In genomic region chr17:64145751-64146417, GRCh38 we compare ENCODE assay signal across 1 cellular context.
A peak's percentile ranks its signal among the peaks of the same experiment; 100 is the strongest.
TF ChIP-seq lines count a peak whose summit lies in the region.

No MANE protein-coding gene starts in this region.

TF ChIP-seq in GM12878, 131 proteins besides CTCF, POLR2A, EP300 and RAD21 (continued from another document):
- TF ChIP-seq ZBTB40 (IDR thresholded peaks at IDR 0.05; ENCODE audit: borderline replicate concordance) (0 out of 2 replicates have a peak, but pooled peaks have one; percentile 10), SP1 (IDR thresholded peaks at IDR 0.05; ENCODE audit: low read depth, low read length) (peak; percentile 93), WRNIP1 (IDR thresholded peaks at IDR 0.05; ENCODE audit: borderline replicate concordance, low read depth, low read length) (0 out of 2 replicates have a peak, but pooled peaks have one; percentile 75), IRF4 (IDR thresholded peaks at IDR 0.05; ENCODE audit: low read depth, low read length) (no peak), FOXM1 (IDR thresholded peaks at IDR 0.05; ENCODE audit: low read depth, low read length) (peak; percentile 80), RBBP5 (conservative IDR thresholded peaks at IDR 0.05) (no peak), SPI1 (IDR thresholded peaks at IDR 0.05; ENCODE audit: borderline replicate concordance, insufficient read depth, low read depth, low read length) (no peak), TCF7 (IDR thresholded peaks at IDR 0.05; ENCODE audit: borderline replicate concordance) (no peak; the same call in 1 of the 2 replicates), ETV6 (conservative IDR thresholded peaks at IDR 0.05 in 1 of 2, IDR thresholded peaks at IDR 0.05 in 1 of 2; ENCODE audit: borderline replicate concordance in 1 of 2, low read depth in 1 of 2) (no peak), ZNF24 (IDR thresholded peaks at IDR 0.05) (peak; percentile 66; the same call in 1 of the 2 replicates), IKZF1 (conservative IDR thresholded peaks at IDR 0.05) (peak; percentile 50; the same call in 1 of the 2 replicates), LARP7 (IDR thresholded peaks at IDR 0.05) (no peak; the same call in none of the 2 replicates), SREBF1 (IDR thresholded peaks at IDR 0.05; ENCODE audit: low read length) (no peak), POLR2AphosphoS2 (IDR thresholded peaks at IDR 0.05; ENCODE audit: low read depth, low read length) (peak; percentile 99), NR2C2 (IDR thresholded peaks at IDR 0.05; ENCODE audit: borderline replicate concordance, control insufficient read depth, insufficient read length, low read depth) (no peak), MTA3 (IDR thresholded peaks at IDR 0.05; ENCODE audit: borderline replicate concordance, low read length) (no peak), SIN3A (IDR thresholded peaks at IDR 0.05; ENCODE audit: low read depth, low read length) (peak; percentile 93), ZNF384 (IDR thresholded peaks at IDR 0.05; ENCODE audit: borderline replicate concordance, low read depth, low read length) (no peak), CREM (IDR thresholded peaks at IDR 0.05; ENCODE audit: low read depth) (0 out of 2 replicates have a peak, but pooled peaks have one; percentile 73), BMI1 (IDR thresholded peaks at IDR 0.05; ENCODE audit: borderline replicate concordance) (peak; percentile 31), RELA (IDR thresholded peaks at IDR 0.05; ENCODE audit: borderline replicate concordance, partially characterized antibody) (peak; percentile 87), NFXL1 (IDR thresholded peaks at IDR 0.05; ENCODE audit: borderline replicate concordance) (no peak), NRF1 (conservative IDR thresholded peaks at IDR 0.05; ENCODE audit: low read depth, low read length) (no peak; the same call in 1 of the 2 replicates), BCL3 (IDR thresholded peaks at IDR 0.05; ENCODE audit: borderline replicate concordance, insufficient read depth, low read depth, low read length, poor library complexity, severe bottlenecking) (peak; percentile 20), RB1 (IDR thresholded peaks at IDR 0.05; ENCODE audit: borderline replicate concordance) (peak; percentile 60; the same call in 1 of the 2 replicates), SUZ12 (IDR thresholded peaks at IDR 0.05; ENCODE audit: unreplicated experiment) (no peak), RCOR1 (conservative IDR thresholded peaks at IDR 0.05; ENCODE audit: low read depth, low read length) (peak; percentile 38; the same call in 1 of the 2 replicates), ZNF622 (IDR thresholded peaks at IDR 0.05) (no peak), BACH1 (IDR thresholded peaks at IDR 0.05; ENCODE audit: borderline replicate concordance) (peak; percentile 85), HCFC1 (IDR thresholded peaks at IDR 0.05; ENCODE audit: low read length) (peak; percentile 61), MYB (IDR thresholded peaks at IDR 0.05; ENCODE audit: borderline replicate concordance, low read depth, low read length) (0 out of 2 replicates have a peak, but pooled peaks have one; percentile 22), BHLHE40 (IDR thresholded peaks at IDR 0.05; ENCODE audit: borderline replicate concordance in 1 of 2, low read depth in 2 of 2, low read length in 1 of 2) (peak; percentile 56 to 86; a peak in 3 of 4 replicates), TCF3 (IDR thresholded peaks at IDR 0.05; ENCODE audit: borderline replicate concordance, insufficient read depth, low read depth, low read length) (peak; percentile 95), ZNF207 (IDR thresholded peaks at IDR 0.05; ENCODE audit: borderline replicate concordance) (no peak), SRF (IDR thresholded peaks at IDR 0.05; ENCODE audit: low read depth in 2 of 2, low read length in 2 of 2) (0 out of 4 replicates have a peak, but pooled peaks of 1 of the 2 experiments have one; percentile 14), SUPT20H (IDR thresholded peaks at IDR 0.05; ENCODE audit: borderline replicate concordance, control insufficient read depth, low read depth, low read length) (no peak), SMAD1 (IDR thresholded peaks at IDR 0.05; ENCODE audit: low read depth, partially characterized antibody) (peak; percentile 90), CEBPB (IDR thresholded peaks at IDR 0.05; ENCODE audit: borderline replicate concordance in 1 of 2, low read depth in 2 of 2, low read length in 2 of 2) (no peak), USF1 (IDR thresholded peaks at IDR 0.05; ENCODE audit: borderline replicate concordance, extremely low read length, insufficient read depth, low read depth, low read length) (peak; percentile 98), YY1 (IDR thresholded peaks at IDR 0.05; ENCODE audit: low read depth, low read length) (peak; percentile 89), DPF2 (IDR thresholded peaks at IDR 0.05) (no peak), RUNX3 (IDR thresholded peaks at IDR 0.05; ENCODE audit: low read length) (no peak; the same call in 1 of the 2 replicates), CEBPZ (IDR thresholded peaks at IDR 0.05; ENCODE audit: low read depth, low read length) (no peak), ZBED1 (IDR thresholded peaks at IDR 0.05; ENCODE audit: borderline replicate concordance) (peak; percentile 87), KLF5 (IDR thresholded peaks at IDR 0.05; ENCODE audit: partially characterized antibody) (peak; percentile 92), BCL11A (IDR thresholded peaks at IDR 0.05; ENCODE audit: low read depth, low read length) (no peak), PML (IDR thresholded peaks at IDR 0.05; ENCODE audit: low read length) (peak; percentile 100), CBFB (IDR thresholded peaks at IDR 0.05; ENCODE audit: low read depth) (peak; percentile 99), ZZZ3 (IDR thresholded peaks at IDR 0.05; ENCODE audit: control insufficient read depth, insufficient read length, low read depth) (no peak), YBX1 (IDR thresholded peaks at IDR 0.05) (no peak), EED (IDR thresholded peaks at IDR 0.05; ENCODE audit: low read depth) (no peak; the same call in 1 of the 2 replicates), GABPA (IDR thresholded peaks at IDR 0.05; ENCODE audit: low read depth) (0 out of 2 replicates have a peak, but pooled peaks have one; percentile 39), POLR2AphosphoS5 (IDR thresholded peaks at IDR 0.05; ENCODE audit: low read length) (peak; percentile 100), FOXK2 (IDR thresholded peaks at IDR 0.05) (peak; percentile 44; the same call in 1 of the 2 replicates)
- TF ChIP-seq, protein P1, sequence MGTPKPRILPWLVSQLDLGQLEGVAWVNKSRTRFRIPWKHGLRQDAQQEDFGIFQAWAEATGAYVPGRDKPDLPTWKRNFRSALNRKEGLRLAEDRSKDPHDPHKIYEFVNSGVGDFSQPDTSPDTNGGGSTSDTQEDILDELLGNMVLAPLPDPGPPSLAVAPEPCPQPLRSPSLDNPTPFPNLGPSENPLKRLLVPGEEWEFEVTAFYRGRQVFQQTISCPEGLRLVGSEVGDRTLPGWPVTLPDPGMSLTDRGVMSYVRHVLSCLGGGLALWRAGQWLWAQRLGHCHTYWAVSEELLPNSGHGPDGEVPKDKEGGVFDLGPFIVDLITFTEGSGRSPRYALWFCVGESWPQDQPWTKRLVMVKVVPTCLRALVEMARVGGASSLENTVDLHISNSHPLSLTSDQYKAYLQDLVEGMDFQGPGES (IDR thresholded peaks at IDR 0.05): peak; percentile 82; the same call in 1 of the 2 replicates
- TF ChIP-seq, protein P2, sequence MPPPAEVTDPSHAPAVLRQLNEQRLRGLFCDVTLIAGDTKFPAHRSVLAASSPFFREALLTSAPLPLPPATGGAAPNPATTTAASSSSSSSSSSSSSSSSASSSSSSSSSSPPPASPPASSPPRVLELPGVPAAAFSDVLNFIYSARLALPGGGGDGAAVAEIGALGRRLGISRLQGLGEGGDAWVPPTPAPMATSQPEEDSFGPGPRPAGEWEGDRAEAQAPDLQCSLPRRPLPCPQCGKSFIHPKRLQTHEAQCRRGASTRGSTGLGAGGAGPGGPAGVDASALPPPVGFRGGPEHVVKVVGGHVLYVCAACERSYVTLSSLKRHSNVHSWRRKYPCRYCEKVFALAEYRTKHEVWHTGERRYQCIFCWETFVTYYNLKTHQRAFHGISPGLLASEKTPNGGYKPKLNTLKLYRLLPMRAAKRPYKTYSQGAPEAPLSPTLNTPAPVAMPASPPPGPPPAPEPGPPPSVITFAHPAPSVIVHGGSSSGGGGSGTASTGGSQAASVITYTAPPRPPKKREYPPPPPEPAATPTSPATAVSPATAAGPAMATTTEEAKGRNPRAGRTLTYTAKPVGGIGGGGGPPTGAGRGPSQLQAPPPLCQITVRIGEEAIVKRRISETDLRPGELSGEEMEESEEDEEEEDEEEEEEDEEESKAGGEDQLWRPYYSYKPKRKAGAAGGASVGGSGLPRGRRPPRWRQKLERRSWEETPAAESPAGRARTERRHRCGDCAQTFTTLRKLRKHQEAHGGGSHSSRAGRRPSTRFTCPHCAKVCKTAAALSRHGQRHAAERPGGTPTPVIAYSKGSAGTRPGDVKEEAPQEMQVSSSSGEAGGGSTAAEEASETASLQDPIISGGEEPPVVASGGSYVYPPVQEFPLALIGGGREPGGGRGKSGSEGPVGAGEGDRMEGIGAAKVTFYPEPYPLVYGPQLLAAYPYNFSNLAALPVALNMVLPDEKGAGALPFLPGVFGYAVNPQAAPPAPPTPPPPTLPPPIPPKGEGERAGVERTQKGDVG (CRISPR knock-in tag; IDR thresholded peaks at IDR 0.05): no peak
- TF ChIP-seq, protein P3, sequence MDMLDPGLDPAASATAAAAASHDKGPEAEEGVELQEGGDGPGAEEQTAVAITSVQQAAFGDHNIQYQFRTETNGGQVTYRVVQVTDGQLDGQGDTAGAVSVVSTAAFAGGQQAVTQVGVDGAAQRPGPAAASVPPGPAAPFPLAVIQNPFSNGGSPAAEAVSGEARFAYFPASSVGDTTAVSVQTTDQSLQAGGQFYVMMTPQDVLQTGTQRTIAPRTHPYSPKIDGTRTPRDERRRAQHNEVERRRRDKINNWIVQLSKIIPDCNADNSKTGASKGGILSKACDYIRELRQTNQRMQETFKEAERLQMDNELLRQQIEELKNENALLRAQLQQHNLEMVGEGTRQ (IDR thresholded peaks at IDR 0.05; ENCODE audit: borderline replicate concordance, low read depth, low read length): peak; percentile 99
